In the genomic region with DNA sequence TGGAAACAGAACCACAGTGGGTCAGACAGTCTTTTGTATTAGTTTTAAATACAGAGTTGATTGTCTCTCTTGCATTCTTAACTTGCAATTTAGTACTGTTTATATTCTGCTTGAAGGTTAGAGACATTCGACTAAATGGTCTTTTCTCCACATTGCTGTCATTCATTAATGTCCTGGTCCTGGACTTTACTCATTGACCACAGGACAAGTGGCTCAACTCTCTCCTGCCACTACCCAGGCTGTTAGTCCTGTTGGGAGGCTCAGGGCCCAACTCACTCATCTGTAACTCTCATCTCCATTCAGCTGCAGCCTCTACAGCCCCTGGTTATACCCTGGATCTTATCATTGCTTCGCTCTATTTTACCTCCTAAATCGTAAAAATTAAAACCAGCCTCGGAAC, we compare ENCODE assay signal across 20 cellular contexts.
"Had no signal": no experiment of that assay in that cellular context is flagged by ENCODE, and none has a peak within 500 bp of the region (broad histone marks: within the 10 kb centered on the region; RNA-seq: fewer than 3 reads in every experiment).

No MANE protein-coding gene starts in this region.

- ATAC-seq: activated CD8-positive, alpha-beta memory T cell treated with anti-CD3 and anti-CD28 coated beads, Interleukin-2, amount 10 ng/mL, durations not matched to agents 7 days and 5 days; body of pancreas; naive thymus-derived CD8-positive, alpha-beta T cell; T-cell had no signal

- H3K27me3 ChIP-seq: body of pancreas, ovary, spleen, thyroid gland, vagina had no signal

- H3K4me3 ChIP-seq: body of pancreas, left ventricle myocardium inferior, ovary, spleen, thyroid gland, vagina had no signal

- H3K27ac ChIP-seq: body of pancreas, epithelial cell of prostate, left ventricle myocardium inferior, ovary, thyroid gland, vagina had no signal

- H3K9me3 ChIP-seq: body of pancreas, left ventricle myocardium inferior, ovary, spleen, thyroid gland, vagina had no signal

- DNase-seq: activated CD4-positive, alpha-beta memory T cell treated with anti-CD3 and anti-CD28 coated beads, Interleukin-2, amount 10 ng/mL, durations not matched to agents 7 days and 5 days; activated CD4-positive, alpha-beta T cell treated with anti-CD3 and anti-CD28 coated beads for 48 hours; activated CD4-positive, CD25-positive, alpha-beta regulatory T cell; activated CD8-positive, alpha-beta memory T cell treated with anti-CD3 and anti-CD28 coated beads, Interleukin-2, amount 10 ng/mL, durations not matched to agents 7 days and 5 days; body of pancreas; endodermal cell; foreskin melanocyte; head of caudate nucleus; kidney; left ventricle myocardium inferior; mesenchymal stem cell; naive thymus-derived CD8-positive, alpha-beta T cell; ovary; spleen; stimulated activated CD4-positive, alpha-beta T cell treated with anti-CD3 and anti-CD28 coated beads, Interleukin-4, amount 100 ng/mL, for 4 hours; T-cell; T-helper 9 cell had no signal

- H3K36me3 ChIP-seq: left ventricle myocardium inferior, ovary, spleen, thyroid gland, vagina had no signal

- H3K4me1 ChIP-seq: thyroid gland had no signal
